Comparison of ENCODE assay signal across 25 cellular contexts in genomic region chr9:79657891-79658290, GRCh38.
DNase-seq lines count a peak whose midpoint lies in the region; ATAC-seq and TF ChIP-seq lines count a peak whose summit lies in the region.
"Had no signal": no experiment of that assay in that cellular context is flagged by ENCODE, and none has a peak within 500 bp of the region (broad histone marks: within the 10 kb centered on the region; RNA-seq: fewer than 3 reads in every experiment).

No MANE protein-coding gene starts in this region.

- H2AFZ ChIP-seq in neural progenitor cell (replicated peaks), result no peak overlapping the region

- intact Hi-C loops in CD14-positive monocyte (cut with micrococcal nuclease), result no loop called here

- DNase-seq in AG20443 (ENCODE audit: low spot score) (peak; percentile 38), HCEC 1CT (peak; percentile 49), astrocyte of the hippocampus (ENCODE audit: low read depth, low spot score) (peak; percentile 61), neural progenitor cell (ENCODE audit: low spot score) (no peak), CD14-positive monocyte (ENCODE audit: low spot score) (no peak), NCI-H748 treated with DMSO at 0.1 percent for 48 hours (lab: John Stamatoyannopoulos, UW) (no peak)
- DNase-seq: C1 segment of cervical spinal cord; Caco-2; CD8-positive, alpha-beta T cell; EL; GF-D8; GOT3; MG63; NCI-H1105 treated with DMSO at 0.1 percent for 48 hours; NCI-H1694; NCI-H2029 treated with DMSO at 0.1 percent for 48 hours; NCI-H446 treated with DMSO at 0.1 percent for 48 hours; NCI-H526; Peyer's patch; SHP77 treated with DMSO at 0.1 percent for 48 hours; T-helper 1 cell had no signal

- H3K4me3 ChIP-seq in neural progenitor cell, result no peak overlapping the region
- H3K4me3 ChIP-seq: K562, MG63, Peyer's patch had no signal

- H3K27me3 Mint-ChIP-seq in neural progenitor cell (ENCODE audit: insufficient read depth, low read depth) (no peaks in the 10 kb centered on the region), CD14-positive monocyte (ENCODE audit: low read depth in 3 of 3) (no peaks in the 10 kb centered on the region)

- peaks cover 52% of the 10 kb centered on the region for H3K4me1 ChIP-seq in neural progenitor cell
- H3K4me1 ChIP-seq: Caco-2, Peyer's patch had no signal

- no peak overlapping the region for H3K9ac ChIP-seq in neural progenitor cell

- H3K4me3 Mint-ChIP-seq in neural progenitor cell (no peak overlapping the region), CD14-positive monocyte (no peak overlapping the region)
- H3K4me3 Mint-ChIP-seq: CD8-positive, alpha-beta T cell had no signal

- H3K27ac ChIP-seq in neural progenitor cell, result peak overlapping the region; percentile 48
- H3K27ac ChIP-seq: Peyer's patch had no signal

- H3K27me3 ChIP-seq in neural progenitor cell, result no peaks in the 10 kb centered on the region
- H3K27me3 ChIP-seq: MG63, Peyer's patch had no signal

- no peaks in the 10 kb centered on the region for H3K9me3 Mint-ChIP-seq in neural progenitor cell
- H3K9me3 Mint-ChIP-seq in CD14-positive monocyte, result no peaks in the 10 kb centered on the region
- H3K9me3 Mint-ChIP-seq: CD8-positive, alpha-beta T cell had no signal

- no peak overlapping the region for H3K27ac Mint-ChIP-seq in neural progenitor cell
- H3K27ac Mint-ChIP-seq in CD14-positive monocyte, result no peak overlapping the region
- H3K27ac Mint-ChIP-seq: CD8-positive, alpha-beta T cell had no signal

- no peaks in the 10 kb centered on the region for H3K9me3 ChIP-seq in neural progenitor cell (ENCODE audit: low read depth)
- H3K9me3 ChIP-seq: Caco-2, MG63, Peyer's patch had no signal

- peaks cover 64% of the 10 kb centered on the region for H3K4me1 Mint-ChIP-seq in neural progenitor cell
- peaks cover 13% of the 10 kb centered on the region for H3K4me1 Mint-ChIP-seq in CD14-positive monocyte

- TF ChIP-seq CTCF in neural progenitor cell (IDR thresholded peaks at IDR 0.05) (no peak), CD14-positive monocyte (IDR thresholded peaks at IDR 0.05) (no peak)

- H4K20me1 ChIP-seq in neural progenitor cell (ENCODE audit: low read depth), result peaks cover 69% of the 10 kb centered on the region

- H3F3A ChIP-seq in neural progenitor cell (ENCODE audit: low read depth), result peaks cover 39% of the 10 kb centered on the region

- H3K4me2 ChIP-seq in neural progenitor cell, result peak overlapping the region; percentile 21

- H3K79me2 ChIP-seq in neural progenitor cell (ENCODE audit: low read depth), result peaks cover 95% of the 10 kb centered on the region

- peaks cover 47% of the 10 kb centered on the region for H3K36me3 Mint-ChIP-seq in neural progenitor cell
- H3K36me3 Mint-ChIP-seq in CD14-positive monocyte, result peaks cover 66 to 69% of the 10 kb centered on the region in 2 donors

- peaks cover 27% of the 10 kb centered on the region for H3K36me3 ChIP-seq in neural progenitor cell
- H3K36me3 ChIP-seq: MG63, Peyer's patch had no signal

- no peak for ATAC-seq in GM21390 (IDR thresholded peaks at IDR 0.05; ENCODE audit: unreplicated experiment)
- no peak for ATAC-seq in GM21619 (IDR thresholded peaks at IDR 0.05; ENCODE audit: unreplicated experiment)
- ATAC-seq: CD8-positive, alpha-beta T cell; HCT116; K562 had no signal

Comparison
In these comparisons a context has a peak if more than half of its experiments do, and no peak if none do; other contexts are left out.
1. DNase-seq: peak in AG20443 (single experiment), HCEC 1CT (single experiment) and astrocyte of the hippocampus (single experiment); none in neural progenitor cell (single experiment), CD14-positive monocyte (single experiment) and NCI-H748 treated with DMSO at 0.1 percent for 48 hours (single experiment).